19 cellular contexts compared by ENCODE assay signal in the genomic region with DNA sequence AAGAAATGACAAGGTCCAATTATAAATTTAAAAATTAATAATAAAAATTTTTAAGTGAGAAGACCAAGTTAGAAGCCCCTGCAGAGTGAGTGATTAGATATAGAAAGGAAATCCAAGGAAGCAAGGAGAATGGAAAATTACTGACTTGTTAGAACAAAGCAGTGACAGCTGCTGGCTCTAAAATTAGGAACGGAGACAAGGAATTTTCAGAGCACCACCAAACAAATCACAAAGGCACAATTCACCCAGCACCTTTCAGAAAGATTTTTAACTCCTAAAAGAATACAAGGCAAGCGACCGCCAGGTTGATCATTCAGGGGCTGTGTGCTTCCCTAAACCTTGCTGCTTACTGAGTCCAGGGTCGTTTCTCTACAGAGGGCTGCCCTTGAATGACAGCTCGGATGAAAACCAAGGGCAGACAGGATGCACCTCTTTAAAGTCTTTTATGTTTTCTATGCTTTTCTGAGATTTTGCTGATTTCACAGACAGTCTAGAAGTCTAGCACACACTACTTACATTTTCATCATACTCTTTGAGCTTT. TPM values are rescaled to one million over a fixed set of nuclear protein-coding genes. Genes with fewer than 3 reads are reported as not detected.
"Had no signal": no experiment of that assay in that cellular context is flagged by ENCODE, and none has a peak within 500 bp of the region (broad histone marks: within the 10 kb centered on the region; RNA-seq: fewer than 3 reads in every experiment).

No MANE protein-coding gene starts in this region.

- H3K4me3 Mint-ChIP-seq: activated CD8-positive, alpha-beta T cell treated with anti-CD3 and anti-CD28 coated beads, Interleukin-2, amount 10 ng/mL, durations not matched to agents 7 days and 5 days; activated naive CD8-positive, alpha-beta T cell treated with anti-CD3 and anti-CD28 coated beads, Interleukin-2, amount 50 U/mL, for 24 hours; activated T-helper 1 cell treated with anti-CD3 and anti-CD28 coated beads, Interleukin-12 subunit alpha, Interleukin-12 subunit beta, Interleukin-2, Interleukin-4 antibody, amounts not matched to agents 30 ng/mL and 10 ng/mL and 1 ng/mL, durations not matched to agents 14 hours and 24 hours and 36 hours; neural crest cell; stimulated activated memory B cell treated with anti-CD40 and anti-IgM and Interleukin-4, amounts not matched to agents 10 μg/mL and 1 μg/mL and 100 μg/mL, for 72 hours had no signal

- H3K27ac ChIP-seq: left lung had no signal

- H3K4me2 ChIP-seq: smooth muscle cell had no signal

- ATAC-seq: activated CD8-positive, alpha-beta T cell treated with anti-CD3 and anti-CD28 coated beads, Interleukin-2, amount 10 ng/mL, durations not matched to agents 7 days and 5 days; activated naive CD8-positive, alpha-beta T cell treated with anti-CD3 and anti-CD28 coated beads, Interleukin-2, amount 50 U/mL, for 24 hours; esophagus mucosa; left lung; stimulated activated memory B cell treated with anti-CD40 and anti-IgM and Interleukin-4, amounts not matched to agents 10 μg/mL and 1 μg/mL and 100 μg/mL, for 72 hours had no signal

- H3K4me1 Mint-ChIP-seq: activated naive CD8-positive, alpha-beta T cell treated with anti-CD3 and anti-CD28 coated beads, Interleukin-2, amount 50 U/mL, for 24 hours; stimulated activated memory B cell treated with anti-CD40 and anti-IgM and Interleukin-4, amounts not matched to agents 10 μg/mL and 1 μg/mL and 100 μg/mL, for 72 hours had no signal

- H3K4me1 ChIP-seq: left lung had no signal

- DNase-seq: activated CD4-positive, alpha-beta T cell treated with anti-CD3 and anti-CD28 coated beads for 1 hour; activated CD8-positive, alpha-beta memory T cell treated with anti-CD3 and anti-CD28 coated beads, Interleukin-2, amount 50 U/mL, for 48 hours; activated CD8-positive, alpha-beta T cell treated with anti-CD3 and anti-CD28 coated beads, Interleukin-2, amount 10 ng/mL, durations not matched to agents 7 days and 5 days; activated naive CD4-positive, alpha-beta T cell; activated naive CD8-positive, alpha-beta T cell treated with anti-CD3 and anti-CD28 coated beads, Interleukin-2, amount 50 U/mL, for 24 hours; central memory CD4-positive, alpha-beta T cell; dermis blood vessel endothelial cell; left lung; mesendoderm; retina; T-helper 9 cell; trophoblast cell had no signal

- H3K9me3 Mint-ChIP-seq: activated naive CD8-positive, alpha-beta T cell treated with anti-CD3 and anti-CD28 coated beads, Interleukin-2, amount 50 U/mL, for 24 hours; activated T-helper 1 cell treated with anti-CD3 and anti-CD28 coated beads, Interleukin-12 subunit alpha, Interleukin-12 subunit beta, Interleukin-2, Interleukin-4 antibody, amounts not matched to agents 30 ng/mL and 10 ng/mL and 1 ng/mL, durations not matched to agents 14 hours and 24 hours and 36 hours; neural crest cell; stimulated activated memory B cell treated with anti-CD40 and anti-IgM and Interleukin-4, amounts not matched to agents 10 μg/mL and 1 μg/mL and 100 μg/mL, for 72 hours had no signal

- H3K36me3 ChIP-seq: left lung had no signal

- H3K4me3 ChIP-seq: left lung, smooth muscle cell had no signal

- H3K9me3 ChIP-seq: left lung had no signal

- H3K27ac Mint-ChIP-seq: activated CD8-positive, alpha-beta T cell treated with anti-CD3 and anti-CD28 coated beads, Interleukin-2, amount 10 ng/mL, durations not matched to agents 7 days and 5 days; activated naive CD8-positive, alpha-beta T cell treated with anti-CD3 and anti-CD28 coated beads, Interleukin-2, amount 50 U/mL, for 24 hours; activated T-helper 1 cell treated with anti-CD3 and anti-CD28 coated beads, Interleukin-12 subunit alpha, Interleukin-12 subunit beta, Interleukin-2, Interleukin-4 antibody, amounts not matched to agents 30 ng/mL and 10 ng/mL and 1 ng/mL, durations not matched to agents 14 hours and 24 hours and 36 hours; stimulated activated memory B cell treated with anti-CD40 and anti-IgM and Interleukin-4, amounts not matched to agents 10 μg/mL and 1 μg/mL and 100 μg/mL, for 72 hours had no signal

- H3K36me3 Mint-ChIP-seq: stimulated activated memory B cell treated with anti-CD40 and anti-IgM and Interleukin-4, amounts not matched to agents 10 μg/mL and 1 μg/mL and 100 μg/mL, for 72 hours had no signal

RNA-seq across cellular contexts. Expression of gene PRSS54, which starts 52.1 kb away (rescaled TPM):
- total RNA-seq: activated CD8-positive, alpha-beta T cell treated with anti-CD3 and anti-CD28 coated beads, Interleukin-2, amount 10 ng/mL, durations not matched to agents 7 days and 5 days; activated T-helper 1 cell treated with anti-CD3 and anti-CD28 coated beads, Interleukin-12 subunit alpha, Interleukin-12 subunit beta, Interleukin-2, Interleukin-4 antibody, amounts not matched to agents 30 ng/mL and 10 ng/mL and 1 ng/mL, durations not matched to agents 14 hours and 24 hours and 36 hours; dermis blood vessel endothelial cell; esophagus mucosa; left lung; neural crest cell; osteocyte; smooth muscle cell; subcutaneous adipose tissue had no signal
